1 cellular context compared by ENCODE assay signal in genomic region chr19:37594982-37595382, GRCh38.
A peak's percentile ranks its signal among the peaks of the same experiment; 100 is the strongest.
TF ChIP-seq lines count a peak whose summit lies in the region.

No MANE protein-coding gene starts in this region.

TF ChIP-seq in K562, 482 proteins besides CTCF, POLR2A, EP300 and RAD21 (continued from another document and continues in another):
- no peak for TF ChIP-seq FOXO4 (CRISPR knock-in tag; IDR thresholded peaks at IDR 0.05)
- no peak for TF ChIP-seq ATF1 (CRISPR knock-in tag; IDR thresholded peaks at IDR 0.05)
- TF ChIP-seq ATF1 (tag; IDR thresholded peaks at IDR 0.05): peak; percentile 88
- peak in 1 of 2 experiments; percentile 70; a peak in 1 of 4 replicates for TF ChIP-seq MLLT1 (IDR thresholded peaks at IDR 0.05)
- no peak for TF ChIP-seq PCBP2 (IDR thresholded peaks at IDR 0.05; ENCODE audit: low read depth, low read length, poor library complexity, severe bottlenecking)
- TF ChIP-seq TARDBP (IDR thresholded peaks at IDR 0.05): 0 out of 2 replicates have a peak, but pooled peaks have one; percentile 41
- TF ChIP-seq FOXP4 (CRISPR knock-in tag; IDR thresholded peaks at IDR 0.05; ENCODE audit: borderline replicate concordance): no peak
- TF ChIP-seq CBX1 (IDR thresholded peaks at IDR 0.05; ENCODE audit: low read depth): 0 out of 2 replicates have a peak, but pooled peaks have one; percentile 1
- no peak for TF ChIP-seq ZNF830 (CRISPR knock-in tag; IDR thresholded peaks at IDR 0.05)
- peak in 1 of 2 experiments; percentile 55; a peak in 2 of 4 replicates for TF ChIP-seq MNT (conservative IDR thresholded peaks at IDR 0.05)
- TF ChIP-seq HOMEZ (CRISPR knock-in tag; IDR thresholded peaks at IDR 0.05): no peak
- 0 out of 2 replicates have a peak, but pooled peaks have one; percentile 28 for TF ChIP-seq SMARCA4 (IDR thresholded peaks at IDR 0.05)
- no peak for TF ChIP-seq RCOR1 (IDR thresholded peaks at IDR 0.05; ENCODE audit: borderline replicate concordance in 1 of 2, low read depth in 2 of 2, low read length in 2 of 2)
- TF ChIP-seq KLF1 (tag; IDR thresholded peaks at IDR 0.05): no peak
- TF ChIP-seq TRIM28 (IDR thresholded peaks at IDR 0.05): no peak
- no peak for TF ChIP-seq SOX6 (IDR thresholded peaks at IDR 0.05)
- no peak for TF ChIP-seq BRD4 (IDR thresholded peaks at IDR 0.05)
- no peak for TF ChIP-seq ZNF717 (CRISPR knock-in tag; IDR thresholded peaks at IDR 0.05)
- no peak for TF ChIP-seq ZNF586 (CRISPR knock-in tag; conservative IDR thresholded peaks at IDR 0.05)
- no peak for TF ChIP-seq EWSR1 (IDR thresholded peaks at IDR 0.05; ENCODE audit: borderline replicate concordance, low read depth, partially characterized antibody)
- TF ChIP-seq NKRF (IDR thresholded peaks at IDR 0.05; ENCODE audit: borderline replicate concordance): 0 out of 2 replicates have a peak, but pooled peaks have one; percentile 46
- peak; percentile 14; the same call in 1 of the 2 replicates for TF ChIP-seq SMARCE1 (IDR thresholded peaks at IDR 0.05)
- no peak for TF ChIP-seq DACH1 (IDR thresholded peaks at IDR 0.05; ENCODE audit: partially characterized antibody)
- no peak for TF ChIP-seq RERE (CRISPR knock-in tag; IDR thresholded peaks at IDR 0.05; ENCODE audit: borderline replicate concordance)
- TF ChIP-seq NR1H2 (CRISPR knock-in tag; IDR thresholded peaks at IDR 0.05): no peak
- TF ChIP-seq CREM (IDR thresholded peaks at IDR 0.05; ENCODE audit: low read depth): 0 out of 2 replicates have a peak, but pooled peaks have one; percentile 30
- no peak for TF ChIP-seq CHD1 (IDR thresholded peaks at IDR 0.05; ENCODE audit: low read length)
- no peak for TF ChIP-seq THAP12 (CRISPR knock-in tag; IDR thresholded peaks at IDR 0.05)
- no peak for TF ChIP-seq ZNF217 (CRISPR knock-in tag; IDR thresholded peaks at IDR 0.05)
- TF ChIP-seq TRIM25 (IDR thresholded peaks at IDR 0.05; ENCODE audit: borderline replicate concordance): no peak
- no peak for TF ChIP-seq MEIS2 (IDR thresholded peaks at IDR 0.05; ENCODE audit: partially characterized antibody)
- peak in 1 of 2 experiments; percentile 79; a peak in 2 of 4 replicates for TF ChIP-seq HDAC1 (IDR thresholded peaks at IDR 0.05)
- TF ChIP-seq ZBTB43 (CRISPR knock-in tag; IDR thresholded peaks at IDR 0.05): no peak
- TF ChIP-seq NBN (IDR thresholded peaks at IDR 0.05; ENCODE audit: low read depth): 0 out of 2 replicates have a peak, but pooled peaks have one; percentile 32
- TF ChIP-seq RBM34 (IDR thresholded peaks at IDR 0.05; ENCODE audit: borderline replicate concordance, insufficient read depth, low read length): no peak
- peak; percentile 22; the same call in 1 of the 2 replicates for TF ChIP-seq HDAC2 (IDR thresholded peaks at IDR 0.05)
- no peak for TF ChIP-seq HDAC8 (tag; IDR thresholded peaks at IDR 0.05)
- no peak for TF ChIP-seq POLR3A (IDR thresholded peaks at IDR 0.05; ENCODE audit: borderline replicate concordance, extremely low read depth, insufficient read depth, insufficient read length)
- TF ChIP-seq ZNF785 (CRISPR knock-in tag; IDR thresholded peaks at IDR 0.05): no peak
- TF ChIP-seq STAT5A (IDR thresholded peaks at IDR 0.05; ENCODE audit: borderline replicate concordance, low read length): no peak
